Comparison of ENCODE assay signal across 9 cellular contexts in genomic region chr20:3325864-3326263, GRCh38.
"Had no signal": no experiment of that assay in that cellular context is flagged by ENCODE, and none has a peak within 500 bp of the region (broad histone marks: within the 10 kb centered on the region; RNA-seq: fewer than 3 reads in every experiment).

No MANE protein-coding gene starts in this region.

- ATAC-seq: HCT116, HepG2 had no signal

- H3K27ac ChIP-seq: GM23248, HL-60 had no signal

- H3K27ac Mint-ChIP-seq: HFFc6, IgD-negative memory B cell had no signal

- H3K4me1 Mint-ChIP-seq: IgD-negative memory B cell had no signal

- H3K9me3 Mint-ChIP-seq: HFFc6, IgD-negative memory B cell had no signal

- DNase-seq: GM23248, GOT3, H7, HFFc6 had no signal

- H3K4me3 Mint-ChIP-seq: HFFc6 had no signal

- H3K27me3 Mint-ChIP-seq: IgD-negative memory B cell had no signal

- H3K4me3 ChIP-seq: GM23248, HAP-1 had no signal
